Comparison of ENCODE assay signal across 8 cellular contexts in the genomic region with DNA sequence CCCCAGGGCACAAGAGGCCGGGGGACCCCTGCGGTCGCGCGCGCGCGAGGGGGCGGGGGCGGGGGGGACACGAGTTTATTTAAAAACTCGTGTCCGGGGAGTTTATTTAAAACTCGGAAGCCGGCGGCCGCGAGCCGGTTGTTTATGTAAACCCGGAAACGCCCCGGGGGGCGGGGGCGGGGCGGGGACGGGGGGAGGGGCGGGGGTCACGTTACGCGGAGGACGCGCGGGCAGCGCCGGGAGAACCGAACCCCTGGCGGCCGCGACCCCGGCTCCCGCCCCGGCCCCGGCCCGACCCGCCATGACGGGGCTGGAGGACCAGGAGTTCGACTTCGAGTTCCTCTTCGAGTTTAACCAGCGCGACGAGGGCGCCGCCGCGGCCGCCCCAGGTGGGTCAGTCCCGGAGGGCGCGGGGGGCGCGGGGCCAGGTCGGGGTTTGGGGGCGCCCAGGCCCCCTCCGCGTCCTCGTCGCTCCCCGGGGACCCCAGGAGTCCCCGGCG. TPM values are rescaled to one million over a fixed set of nuclear protein-coding genes. Genes with fewer than 3 reads are reported as not detected.
A peak's percentile ranks its signal among the peaks of the same experiment; 100 is the strongest.
DNase-seq lines count a peak whose midpoint lies in the region; ATAC-seq and TF ChIP-seq lines count a peak whose summit lies in the region.

No MANE protein-coding gene starts in this region.

- H3K27me3 ChIP-seq in HUES6 (ENCODE audit: control insufficient read depth, insufficient read depth, low read length) (peaks cover 40% of the 10 kb centered on the region), fibroblast of lung (ENCODE audit: control insufficient read depth, insufficient read depth, low read length) (no peaks in the 10 kb centered on the region), neuron (ENCODE audit: insufficient read depth, low read length) (peaks cover 55% of the 10 kb centered on the region), SK-N-SH (ENCODE audit: insufficient read depth) (peaks cover 79% of the 10 kb centered on the region)

- no peaks in the 10 kb centered on the region for H3K9me3 ChIP-seq in HUES6 (ENCODE audit: control insufficient read depth, insufficient read depth, low read depth, low read length)
- no peaks in the 10 kb centered on the region for H3K9me3 ChIP-seq in fibroblast of lung (ENCODE audit: control insufficient read depth, insufficient read depth, low read depth, low read length)
- no peaks in the 10 kb centered on the region for H3K9me3 ChIP-seq in neuron (ENCODE audit: low read length)
- no peaks in the 10 kb centered on the region for H3K9me3 ChIP-seq in SK-N-SH

- H3K79me2 ChIP-seq in fibroblast of lung (ENCODE audit: control insufficient read depth, insufficient read depth, low read length) (no peaks in the 10 kb centered on the region), SK-N-SH (ENCODE audit: insufficient read depth) (no peaks in the 10 kb centered on the region)

- H3K4me3 Mint-ChIP-seq in activated CD8-positive, alpha-beta memory T cell treated with anti-CD3 and anti-CD28 coated beads, Interleukin-2, amount 10 ng/mL, durations not matched to agents 7 days and 5 days = peak overlapping the region; percentile 74

- CTCF ChIA-PET in activated CD8-positive, alpha-beta memory T cell treated with anti-CD3 and anti-CD28 coated beads, Interleukin-2, amount 10 ng/mL, durations not matched to agents 7 days and 5 days (lab: Charles Lee) = no interaction called here
- CTCF ChIA-PET in SK-N-SH (lab: Yijun Ruan, JAX) = no interaction called here

- H3K9ac ChIP-seq in HUES6 (ENCODE audit: low read length) (no peak overlapping the region), fibroblast of lung (ENCODE audit: insufficient read depth, low read length) (peak overlapping the region; percentile 50), SK-N-SH (no peak overlapping the region)

- no peaks in the 10 kb centered on the region for H3K36me3 Mint-ChIP-seq in activated CD8-positive, alpha-beta memory T cell treated with anti-CD3 and anti-CD28 coated beads, Interleukin-2, amount 10 ng/mL, durations not matched to agents 7 days and 5 days

- H4K20me1 ChIP-seq in fibroblast of lung (ENCODE audit: control insufficient read depth, extremely low read depth, insufficient read depth, low read length) (no peaks in the 10 kb centered on the region), SK-N-SH (ENCODE audit: insufficient read depth) (peaks cover 11% of the 10 kb centered on the region; the same call in 1 of the 2 replicates)

- H3K27ac ChIP-seq in HUES6 (ENCODE audit: low read depth, low read length) = peak overlapping the region; percentile 33; the same call in 1 of the 2 replicates
- no peak overlapping the region for H3K27ac ChIP-seq in fibroblast of lung (ENCODE audit: insufficient read depth, low read length)
- H3K27ac ChIP-seq in SK-N-SH (ENCODE audit: low read depth in 2 of 2, low read length in 1 of 2) = no peak overlapping the region

- no peak for TF ChIP-seq CTCF in fibroblast of lung (conservative IDR thresholded peaks at IDR 0.05 in 1 of 2, IDR thresholded peaks at IDR 0.05 in 1 of 2; ENCODE audit: low read depth in 1 of 2, low read length in 2 of 2)
- TF ChIP-seq CTCF in SK-N-SH (IDR thresholded peaks at IDR 0.05) = no peak

- POLR2A ChIA-PET in SK-N-SH (lab: Yijun Ruan, JAX) = no interaction called here

- TF ChIP-seq RAD21 in SK-N-SH (IDR thresholded peaks at IDR 0.05; ENCODE audit: low read length) = no peak

- DNase-seq in GF-D8 (lab: John Stamatoyannopoulos, UW) (peak; percentile 50), fibroblast of lung (ENCODE audit: low read depth in 2 of 2) (peak in 1 of 2 donors; percentile 8), SK-N-SH (no peak), HT-29 (ENCODE audit: low spot score) (no peak)
- peak; percentile 67 for DNase-seq in activated CD8-positive, alpha-beta memory T cell treated with anti-CD3 and anti-CD28 coated beads, Interleukin-2, amount 10 ng/mL, durations not matched to agents 7 days and 5 days

- no peaks in the 10 kb centered on the region for H3K9me2 ChIP-seq in SK-N-SH

- H3K4me3 ChIP-seq in HUES6 (ENCODE audit: low read depth, low read length) (peak overlapping the region; percentile 65), fibroblast of lung (replicated peaks in 1 of 4; ENCODE audit: control extremely low read depth in 1 of 4, insufficient read depth in 1 of 4, low read depth in 3 of 4, low read length in 4 of 4) (peak overlapping the region in 3 of 4 experiments; percentile 17 to 60 (median 27)), neuron (ENCODE audit: low read length) (peak overlapping the region; percentile 26), SK-N-SH (ENCODE audit: low read depth in 2 of 2, low read length in 1 of 2) (no peak overlapping the region)

- no peak overlapping the region for H3K27ac Mint-ChIP-seq in activated CD8-positive, alpha-beta memory T cell treated with anti-CD3 and anti-CD28 coated beads, Interleukin-2, amount 10 ng/mL, durations not matched to agents 7 days and 5 days

- H3K4me1 Mint-ChIP-seq in activated CD8-positive, alpha-beta memory T cell treated with anti-CD3 and anti-CD28 coated beads, Interleukin-2, amount 10 ng/mL, durations not matched to agents 7 days and 5 days = peaks cover 36% of the 10 kb centered on the region

- ATAC-seq in activated CD8-positive, alpha-beta memory T cell treated with anti-CD3 and anti-CD28 coated beads, Interleukin-2, amount 10 ng/mL, durations not matched to agents 7 days and 5 days = peak; percentile 54
- no peak for ATAC-seq in HG03039 (IDR thresholded peaks at IDR 0.05; ENCODE audit: unreplicated experiment)

- H3K4me2 ChIP-seq in fibroblast of lung (ENCODE audit: extremely low read depth, insufficient read depth, low read length) (peak overlapping the region; percentile 25), SK-N-SH (no peak overlapping the region; the same call in 1 of the 2 replicates)

- no peaks in the 10 kb centered on the region for H3F3A ChIP-seq in SK-N-SH (replicated peaks; ENCODE audit: insufficient read depth)

- no peaks in the 10 kb centered on the region for H3K9me3 Mint-ChIP-seq in activated CD8-positive, alpha-beta memory T cell treated with anti-CD3 and anti-CD28 coated beads, Interleukin-2, amount 10 ng/mL, durations not matched to agents 7 days and 5 days (ENCODE audit: low read depth)

- 8% methylated on average over 9 of the region's 71 CpGs for WGBS in SK-N-SH (ENCODE audit: low lambda C conversion rate)

- peaks cover 7% of the 10 kb centered on the region for H3K27me3 Mint-ChIP-seq in activated CD8-positive, alpha-beta memory T cell treated with anti-CD3 and anti-CD28 coated beads, Interleukin-2, amount 10 ng/mL, durations not matched to agents 7 days and 5 days

- H3K4me1 ChIP-seq in HUES6 (ENCODE audit: control insufficient read depth, insufficient read depth, low read length) (peaks cover 42% of the 10 kb centered on the region), fibroblast of lung (ENCODE audit: control insufficient read depth, extremely low read depth, insufficient read depth, low read length) (no peaks in the 10 kb centered on the region), neuron (ENCODE audit: insufficient read depth, low read length) (peaks cover 12% of the 10 kb centered on the region), SK-N-SH (ENCODE audit: control insufficient read depth in 1 of 2, insufficient read depth in 2 of 2, low read depth in 1 of 2, low read length in 1 of 2) (no peaks in the 10 kb centered on the region; a peak in 1 of 4 replicates)

- TF ChIP-seq EP300 in SK-N-SH (IDR thresholded peaks at IDR 0.05; ENCODE audit: borderline replicate concordance in 1 of 2, low read depth in 1 of 2, low read length in 1 of 2) = no peak

- H2AFZ ChIP-seq in fibroblast of lung (ENCODE audit: low read length) (no peak overlapping the region), neuron (ENCODE audit: low read depth, low read length) (no peak overlapping the region), SK-N-SH (ENCODE audit: low read depth) (no peak overlapping the region)

- H3K36me3 ChIP-seq in HUES6 (ENCODE audit: control insufficient read depth, insufficient read depth, low read length) (no peaks in the 10 kb centered on the region; the same call in 1 of the 2 replicates), fibroblast of lung (ENCODE audit: control insufficient read depth, insufficient read depth, low read length) (no peaks in the 10 kb centered on the region), neuron (ENCODE audit: insufficient read depth, low read length) (no peaks in the 10 kb centered on the region), SK-N-SH (replicated peaks in 1 of 2; ENCODE audit: control insufficient read depth in 1 of 2, insufficient read depth in 2 of 2, low read length in 1 of 2) (no peaks in the 10 kb centered on the region)

TF ChIP-seq in SK-N-SH, 30 proteins besides CTCF, POLR2A, EP300 and RAD21 (continues in another document):
- TF ChIP-seq EZH2phosphoT487 (IDR thresholded peaks at IDR 0.05; ENCODE audit: borderline replicate concordance, low read depth) (no peak), FOXM1 (IDR thresholded peaks at IDR 0.05; ENCODE audit: low read depth) (no peak), NRF1 (IDR thresholded peaks at IDR 0.05; ENCODE audit: low read depth, low read length) (no peak), IRF3 (IDR thresholded peaks at IDR 0.05; ENCODE audit: low read depth, low read length) (no peak), NFIC (IDR thresholded peaks at IDR 0.05; ENCODE audit: borderline replicate concordance) (no peak), RCOR1 (IDR thresholded peaks at IDR 0.05; ENCODE audit: low read length) (no peak), GATA2 (CRISPR knock-in tag; IDR thresholded peaks at IDR 0.05) (no peak)

RNA-seq across cellular contexts. Expression of gene NFATC1, which starts 4.4 kb away (rescaled TPM):
- total RNA-seq in activated CD8-positive, alpha-beta memory T cell treated with anti-CD3 and anti-CD28 coated beads, Interleukin-2, amount 10 ng/mL, durations not matched to agents 7 days and 5 days = 10 to 100 TPM; 25.7 to 27.8 TPM
- 2.6 and 4.3 TPM in 2 replicates for total RNA-seq in fibroblast of lung
- polyA plus RNA-seq in fibroblast of lung = 0.92 and 2.0 TPM in 2 replicates
- 3.0 and 6.8 TPM in 2 replicates for polyA plus RNA-seq in fibroblast of lung (2012)
- 1.8 and 4.7 TPM in 2 replicates for polyA minus RNA-seq in fibroblast of lung (ENCODE audit: low replicate concordance)
- polyA plus RNA-seq in SK-N-SH (2012; rRNA removed) = 0.02 TPM in 1 of 2 replicates, not detected in the other
- polyA plus RNA-seq in SK-N-SH (2012; cell fraction: cytosol; rRNA removed) = not detected in 2 replicates
- polyA plus RNA-seq in SK-N-SH (2012; cell fraction: nucleus; rRNA removed) = not detected in 2 replicates
- not detected in 2 replicates for total RNA-seq in HT-29 (2014; rRNA removed; shearing (Covaris generic))

Comparison
In these comparisons a context has a peak if more than half of its experiments do, and no peak if none do; other contexts are left out.
1. DNase-seq: peak in GF-D8 (single experiment) and activated CD8-positive, alpha-beta memory T cell treated with anti-CD3 and anti-CD28 coated beads, Interleukin-2, amount 10 ng/mL, durations not matched to agents 7 days and 5 days (single experiment); none in SK-N-SH (single experiment) and HT-29 (single experiment).
2. H3K4me3 ChIP-seq: peak in HUES6 (single experiment), fibroblast of lung (3 of 4) and neuron (single experiment); none in SK-N-SH (0 of 2).